1 cellular context compared by ENCODE assay signal in the genomic region with DNA sequence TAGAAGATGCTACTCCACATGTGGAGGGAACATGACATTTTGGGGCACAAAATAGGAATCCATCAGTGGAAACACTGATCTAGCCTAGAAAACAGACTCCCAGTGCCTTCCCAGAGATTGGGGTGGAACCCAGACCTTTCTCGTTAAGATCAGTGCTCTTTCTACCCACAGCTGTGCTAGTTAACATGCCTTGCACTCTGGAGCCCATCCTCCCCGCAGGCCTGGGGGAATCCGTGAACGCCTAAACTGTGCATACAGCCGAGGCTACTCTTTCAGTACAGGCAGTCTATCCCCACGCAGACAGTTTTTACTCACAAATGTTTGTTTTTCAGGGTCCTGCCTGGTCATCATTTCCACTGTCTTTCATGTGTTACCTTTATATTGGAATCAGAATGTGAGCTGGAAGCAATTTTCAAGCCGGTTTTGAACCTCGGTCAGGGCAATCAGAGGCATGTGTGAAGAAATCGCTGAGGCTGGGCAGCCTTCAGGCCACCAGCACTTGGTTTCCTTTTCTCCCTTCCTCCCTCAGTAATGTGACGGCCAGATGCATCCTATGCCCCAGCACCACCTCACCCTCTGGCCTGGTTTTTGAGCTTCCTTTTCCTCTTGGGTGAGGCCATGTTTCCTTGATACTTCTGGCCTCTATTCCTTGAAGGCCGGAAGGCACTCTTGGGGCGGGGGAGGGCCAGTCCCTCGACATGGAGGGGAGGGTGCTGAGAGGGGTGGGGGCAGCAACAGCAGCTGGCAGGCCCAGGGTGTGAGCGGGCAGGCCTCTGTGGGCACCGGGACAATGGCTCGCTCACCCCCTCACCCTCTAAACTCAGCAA.
TF ChIP-seq lines count a peak whose summit lies in the region.

No MANE protein-coding gene starts in this region.

TF ChIP-seq in K562, 482 proteins besides CTCF, POLR2A, EP300 and RAD21 (continued from another document):
- TF ChIP-seq, protein P1, sequence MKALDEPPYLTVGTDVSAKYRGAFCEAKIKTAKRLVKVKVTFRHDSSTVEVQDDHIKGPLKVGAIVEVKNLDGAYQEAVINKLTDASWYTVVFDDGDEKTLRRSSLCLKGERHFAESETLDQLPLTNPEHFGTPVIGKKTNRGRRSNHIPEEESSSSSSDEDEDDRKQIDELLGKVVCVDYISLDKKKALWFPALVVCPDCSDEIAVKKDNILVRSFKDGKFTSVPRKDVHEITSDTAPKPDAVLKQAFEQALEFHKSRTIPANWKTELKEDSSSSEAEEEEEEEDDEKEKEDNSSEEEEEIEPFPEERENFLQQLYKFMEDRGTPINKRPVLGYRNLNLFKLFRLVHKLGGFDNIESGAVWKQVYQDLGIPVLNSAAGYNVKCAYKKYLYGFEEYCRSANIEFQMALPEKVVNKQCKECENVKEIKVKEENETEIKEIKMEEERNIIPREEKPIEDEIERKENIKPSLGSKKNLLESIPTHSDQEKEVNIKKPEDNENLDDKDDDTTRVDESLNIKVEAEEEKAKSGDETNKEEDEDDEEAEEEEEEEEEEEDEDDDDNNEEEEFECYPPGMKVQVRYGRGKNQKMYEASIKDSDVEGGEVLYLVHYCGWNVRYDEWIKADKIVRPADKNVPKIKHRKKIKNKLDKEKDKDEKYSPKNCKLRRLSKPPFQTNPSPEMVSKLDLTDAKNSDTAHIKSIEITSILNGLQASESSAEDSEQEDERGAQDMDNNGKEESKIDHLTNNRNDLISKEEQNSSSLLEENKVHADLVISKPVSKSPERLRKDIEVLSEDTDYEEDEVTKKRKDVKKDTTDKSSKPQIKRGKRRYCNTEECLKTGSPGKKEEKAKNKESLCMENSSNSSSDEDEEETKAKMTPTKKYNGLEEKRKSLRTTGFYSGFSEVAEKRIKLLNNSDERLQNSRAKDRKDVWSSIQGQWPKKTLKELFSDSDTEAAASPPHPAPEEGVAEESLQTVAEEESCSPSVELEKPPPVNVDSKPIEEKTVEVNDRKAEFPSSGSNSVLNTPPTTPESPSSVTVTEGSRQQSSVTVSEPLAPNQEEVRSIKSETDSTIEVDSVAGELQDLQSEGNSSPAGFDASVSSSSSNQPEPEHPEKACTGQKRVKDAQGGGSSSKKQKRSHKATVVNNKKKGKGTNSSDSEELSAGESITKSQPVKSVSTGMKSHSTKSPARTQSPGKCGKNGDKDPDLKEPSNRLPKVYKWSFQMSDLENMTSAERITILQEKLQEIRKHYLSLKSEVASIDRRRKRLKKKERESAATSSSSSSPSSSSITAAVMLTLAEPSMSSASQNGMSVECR (CRISPR knock-in tag; IDR thresholded peaks at IDR 0.05) = no peak
- TF ChIP-seq PREB (CRISPR knock-in tag; IDR thresholded peaks at IDR 0.05) (no peak), GTF2F1 (IDR thresholded peaks at IDR 0.05; ENCODE audit: low read depth, low read length) (no peak), ZNF3 (CRISPR knock-in tag; IDR thresholded peaks at IDR 0.05) (no peak), MEF2D (tag; conservative IDR thresholded peaks at IDR 0.05; ENCODE audit: low read depth) (no peak), TCFL5 (CRISPR knock-in tag; conservative IDR thresholded peaks at IDR 0.05) (no peak), EP400 (IDR thresholded peaks at IDR 0.05) (no peak), SAP30 (IDR thresholded peaks at IDR 0.05; ENCODE audit: borderline replicate concordance, insufficient read depth, low read depth, low read length, poor library complexity, severe bottlenecking) (no peak), OTX1 (CRISPR knock-in tag; IDR thresholded peaks at IDR 0.05) (no peak), HSF4 (CRISPR knock-in tag; IDR thresholded peaks at IDR 0.05; ENCODE audit: borderline replicate concordance) (no peak), POLR2G (IDR thresholded peaks at IDR 0.05; ENCODE audit: low read depth, low read length) (no peak), VEZF1 (CRISPR knock-in tag; IDR thresholded peaks at IDR 0.05) (no peak), MXI1 (IDR thresholded peaks at IDR 0.05; ENCODE audit: low read depth, low read length) (no peak), EHMT2 (IDR thresholded peaks at IDR 0.05) (no peak), ZNF140 (CRISPR knock-in tag; IDR thresholded peaks at IDR 0.05) (no peak), ZHX1 (conservative IDR thresholded peaks at IDR 0.05; ENCODE audit: low read length) (no peak)
- TF ChIP-seq, protein P2, sequence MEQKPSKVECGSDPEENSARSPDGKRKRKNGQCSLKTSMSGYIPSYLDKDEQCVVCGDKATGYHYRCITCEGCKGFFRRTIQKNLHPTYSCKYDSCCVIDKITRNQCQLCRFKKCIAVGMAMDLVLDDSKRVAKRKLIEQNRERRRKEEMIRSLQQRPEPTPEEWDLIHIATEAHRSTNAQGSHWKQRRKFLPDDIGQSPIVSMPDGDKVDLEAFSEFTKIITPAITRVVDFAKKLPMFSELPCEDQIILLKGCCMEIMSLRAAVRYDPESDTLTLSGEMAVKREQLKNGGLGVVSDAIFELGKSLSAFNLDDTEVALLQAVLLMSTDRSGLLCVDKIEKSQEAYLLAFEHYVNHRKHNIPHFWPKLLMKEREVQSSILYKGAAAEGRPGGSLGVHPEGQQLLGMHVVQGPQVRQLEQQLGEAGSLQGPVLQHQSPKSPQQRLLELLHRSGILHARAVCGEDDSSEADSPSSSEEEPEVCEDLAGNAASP (IDR thresholded peaks at IDR 0.05) = no peak
TF ChIP-seq in K562: peak in this region for 0.
